ENCODE assay signal across 34 cellular contexts in genomic region chr17:65097110-65097509, GRCh38.
"Had no signal": no experiment of that assay in that cellular context is flagged by ENCODE, and none has a peak within 500 bp of the region (broad histone marks: within the 10 kb centered on the region; RNA-seq: fewer than 3 reads in every experiment).

No MANE protein-coding gene starts in this region.

- H3K4me3 Mint-ChIP-seq: activated B cell treated with CpG ODN at 0.5 μM for 24 hours; activated CD4-positive, alpha-beta memory T cell treated with anti-CD3 and anti-CD28 coated beads, Interleukin-2, amount 10 ng/mL, durations not matched to agents 7 days and 5 days; activated CD8-positive, alpha-beta memory T cell treated with anti-CD3 and anti-CD28 coated beads, Interleukin-2, amount 10 ng/mL, durations not matched to agents 7 days and 5 days; activated naive CD4-positive, alpha-beta T cell treated with anti-CD3 and anti-CD28 coated beads, Interleukin-2, amount 10 ng/mL, durations not matched to agents 7 days and 5 days; activated naive CD8-positive, alpha-beta T cell; activated naive CD8-positive, alpha-beta T cell treated with anti-CD3 and anti-CD28 coated beads, Interleukin-2, amount 50 U/mL, for 24 hours; brain had no signal

- H3K4me3 ChIP-seq: MG63, Peyer's patch had no signal

- H3K27me3 ChIP-seq: MG63, Peyer's patch had no signal

- H3K36me3 ChIP-seq: MG63, Peyer's patch had no signal

- H3K27me3 Mint-ChIP-seq: activated B cell treated with CpG ODN at 0.5 μM for 24 hours; activated CD8-positive, alpha-beta memory T cell treated with anti-CD3 and anti-CD28 coated beads, Interleukin-2, amount 10 ng/mL, durations not matched to agents 7 days and 5 days; activated naive CD8-positive, alpha-beta T cell; activated naive CD8-positive, alpha-beta T cell treated with anti-CD3 and anti-CD28 coated beads, Interleukin-2, amount 50 U/mL, for 24 hours had no signal

- ATAC-seq: activated CD8-positive, alpha-beta memory T cell treated with anti-CD3 and anti-CD28 coated beads, Interleukin-2, amount 10 ng/mL, durations not matched to agents 7 days and 5 days; activated naive CD8-positive, alpha-beta T cell treated with anti-CD3 and anti-CD28 coated beads, Interleukin-2, amount 50 U/mL, for 24 hours; PC-3; SK-N-SH treated with all-trans-retinoic acid at 6 μM for 48 hours had no signal

- H3K9me3 ChIP-seq: MG63, Peyer's patch had no signal

- H3K27ac ChIP-seq: Peyer's patch, VCaP had no signal

- H3K36me3 Mint-ChIP-seq: activated CD8-positive, alpha-beta memory T cell treated with anti-CD3 and anti-CD28 coated beads, Interleukin-2, amount 10 ng/mL, durations not matched to agents 7 days and 5 days; activated naive CD4-positive, alpha-beta T cell treated with anti-CD3 and anti-CD28 coated beads, Interleukin-2, amount 10 ng/mL, durations not matched to agents 7 days and 5 days; brain had no signal

- DNase-seq: activated B cell treated with CpG ODN at 0.5 μM for 24 hours; activated CD4-positive, alpha-beta memory T cell treated with anti-CD3 and anti-CD28 coated beads, Interleukin-2, amount 10 ng/mL, durations not matched to agents 7 days and 5 days; activated CD4-positive, alpha-beta T cell treated with anti-CD3 and anti-CD28 coated beads for 1 hour; activated CD4-positive, alpha-beta T cell treated with anti-CD3 and anti-CD28 coated beads for 48 hours; activated CD8-positive, alpha-beta memory T cell treated with anti-CD3 and anti-CD28 coated beads for 24 hours; activated CD8-positive, alpha-beta memory T cell treated with anti-CD3 and anti-CD28 coated beads, Interleukin-2, amount 10 ng/mL, durations not matched to agents 7 days and 5 days; activated CD8-positive, alpha-beta memory T cell treated with anti-CD3 and anti-CD28 coated beads, Interleukin-2, amount 50 U/mL, for 48 hours; activated effector memory CD4-positive, alpha-beta T cell treated with Interleukin-2 at 50 U/mL for 16 hours; activated naive CD4-positive, alpha-beta T cell treated with anti-CD3 and anti-CD28 coated beads, Interleukin-2, amount 10 ng/mL, durations not matched to agents 7 days and 5 days; activated naive CD8-positive, alpha-beta T cell treated with anti-CD3 and anti-CD28 coated beads, Interleukin-2, amount 50 U/mL, for 24 hours; activated T-cell treated with anti-CD3 and anti-CD28 coated beads, Interleukin-2, amount 50 U/mL, for 48 hours; anterior cingulate cortex; caudate nucleus; cerebellar nuclear complex; NCI-H1048; NCI-H1105 treated with DMSO at 0.1 percent for 48 hours; NCI-H1436; NCI-H1694; NCI-H1930; NCI-H345; NCI-H524 treated with DMSO at 0.1 percent for 48 hours; NK-92 treated with Interleukin-12 subunit alpha and Interleukin-12 subunit beta, amount 100 ng/mL, for 24 hours; PC-3; Peyer's patch; RPMI8226; SHP77 treated with DMSO at 0.1 percent for 48 hours; SW 1271; T-helper 1 cell; T-helper 9 cell had no signal

- H3K27ac Mint-ChIP-seq: activated B cell treated with CpG ODN at 0.5 μM for 24 hours; activated CD4-positive, alpha-beta memory T cell treated with anti-CD3 and anti-CD28 coated beads, Interleukin-2, amount 10 ng/mL, durations not matched to agents 7 days and 5 days; activated CD8-positive, alpha-beta memory T cell treated with anti-CD3 and anti-CD28 coated beads, Interleukin-2, amount 10 ng/mL, durations not matched to agents 7 days and 5 days; activated naive CD4-positive, alpha-beta T cell treated with anti-CD3 and anti-CD28 coated beads, Interleukin-2, amount 10 ng/mL, durations not matched to agents 7 days and 5 days; activated naive CD8-positive, alpha-beta T cell; activated naive CD8-positive, alpha-beta T cell treated with anti-CD3 and anti-CD28 coated beads, Interleukin-2, amount 50 U/mL, for 24 hours; brain had no signal

- H3K9me3 Mint-ChIP-seq: activated B cell treated with CpG ODN at 0.5 μM for 24 hours; activated CD4-positive, alpha-beta memory T cell treated with anti-CD3 and anti-CD28 coated beads, Interleukin-2, amount 10 ng/mL, durations not matched to agents 7 days and 5 days; activated naive CD4-positive, alpha-beta T cell treated with anti-CD3 and anti-CD28 coated beads, Interleukin-2, amount 10 ng/mL, durations not matched to agents 7 days and 5 days; activated naive CD8-positive, alpha-beta T cell treated with anti-CD3 and anti-CD28 coated beads, Interleukin-2, amount 50 U/mL, for 24 hours had no signal
